ENCODE assay signal across 1 cellular context in genomic region chr2:204154863-204155262, GRCh38.
TF ChIP-seq lines count a peak whose summit lies in the region.

No MANE protein-coding gene starts in this region.

TF ChIP-seq in K562, 482 proteins besides CTCF, POLR2A, EP300 and RAD21 (continued from another document):
- TF ChIP-seq, protein P1, sequence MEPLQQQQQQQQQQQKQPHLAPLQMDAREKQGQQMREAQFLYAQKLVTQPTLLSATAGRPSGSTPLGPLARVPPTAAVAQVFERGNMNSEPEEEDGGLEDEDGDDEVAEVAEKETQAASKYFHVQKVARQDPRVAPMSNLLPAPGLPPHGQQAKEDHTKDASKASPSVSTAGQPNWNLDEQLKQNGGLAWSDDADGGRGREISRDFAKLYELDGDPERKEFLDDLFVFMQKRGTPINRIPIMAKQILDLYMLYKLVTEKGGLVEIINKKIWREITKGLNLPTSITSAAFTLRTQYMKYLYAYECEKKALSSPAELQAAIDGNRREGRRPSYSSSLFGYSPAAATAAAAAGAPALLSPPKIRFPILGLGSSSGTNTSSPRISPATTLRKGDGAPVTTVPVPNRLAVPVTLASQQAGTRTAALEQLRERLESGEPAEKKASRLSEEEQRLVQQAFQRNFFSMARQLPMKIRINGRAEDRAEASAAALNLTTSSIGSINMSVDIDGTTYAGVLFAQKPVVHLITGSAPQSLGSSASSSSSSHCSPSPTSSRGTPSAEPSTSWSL (CRISPR knock-in tag; IDR thresholded peaks at IDR 0.05; ENCODE audit: borderline replicate concordance), result no peak
- no peak for TF ChIP-seq ZNF184 (CRISPR knock-in tag; IDR thresholded peaks at IDR 0.05)
- TF ChIP-seq ASH1L (IDR thresholded peaks at IDR 0.05; ENCODE audit: borderline replicate concordance, low read depth, partially characterized antibody), result no peak
- TF ChIP-seq, protein P2, sequence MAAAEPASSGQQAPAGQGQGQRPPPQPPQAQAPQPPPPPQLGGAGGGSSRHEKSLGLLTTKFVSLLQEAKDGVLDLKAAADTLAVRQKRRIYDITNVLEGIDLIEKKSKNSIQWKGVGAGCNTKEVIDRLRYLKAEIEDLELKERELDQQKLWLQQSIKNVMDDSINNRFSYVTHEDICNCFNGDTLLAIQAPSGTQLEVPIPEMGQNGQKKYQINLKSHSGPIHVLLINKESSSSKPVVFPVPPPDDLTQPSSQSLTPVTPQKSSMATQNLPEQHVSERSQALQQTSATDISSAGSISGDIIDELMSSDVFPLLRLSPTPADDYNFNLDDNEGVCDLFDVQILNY (CRISPR knock-in tag; IDR thresholded peaks at IDR 0.05), result no peak
